In genomic region chr21:14559144-14559543, GRCh38 we compare ENCODE assay signal across 25 cellular contexts. TPM values are rescaled to one million over a fixed set of nuclear protein-coding genes. Genes with fewer than 3 reads are reported as not detected.
A peak's percentile ranks its signal among the peaks of the same experiment; 100 is the strongest.
DNase-seq lines count a peak whose midpoint lies in the region; ATAC-seq and TF ChIP-seq lines count a peak whose summit lies in the region.
"Had no signal": no experiment of that assay in that cellular context is flagged by ENCODE, and none has a peak within 500 bp of the region (broad histone marks: within the 10 kb centered on the region; RNA-seq: fewer than 3 reads in every experiment).

No MANE protein-coding gene starts in this region.

- H3K4ac ChIP-seq in mesenchymal stem cell (ENCODE audit: low read depth in 1 of 2, low read length in 2 of 2), result no peak overlapping the region

- H3K4me2 ChIP-seq in mesenchymal stem cell (ENCODE audit: low read length, poor library complexity, severe bottlenecking), result no peak overlapping the region
- H3K4me2 ChIP-seq: A549, SK-N-SH had no signal

- no peak overlapping the region for H3K4me3 ChIP-seq in mesenchymal stem cell (ENCODE audit: insufficient read depth in 1 of 2, low read depth in 1 of 2, low read length in 2 of 2)
- H3K4me3 ChIP-seq: A549; BLaER1 treated with 17β-estradiol and CSF1 and Interleukin-3, amounts not matched to agents 10 nM and 100 nM; esophagus muscularis mucosa; pancreas had no signal

- H3K27me3 ChIP-seq in mesenchymal stem cell (ENCODE audit: control insufficient read depth in 1 of 2, insufficient read depth in 1 of 2, low read length in 2 of 2), result no peaks in the 10 kb centered on the region
- H3K27me3 ChIP-seq: BLaER1 treated with 17β-estradiol and CSF1 and Interleukin-3, amounts not matched to agents 10 nM and 100 nM; esophagus muscularis mucosa; pancreas had no signal

- H3K36me3 Mint-ChIP-seq in activated CD4-positive, alpha-beta T cell treated with anti-CD3 and anti-CD28 coated beads, Interleukin-2, amount 10 ng/mL, durations not matched to agents 24 days and 14 days (ENCODE audit: low read depth), result peaks cover 11% of the 10 kb centered on the region
- H3K36me3 Mint-ChIP-seq in activated B cell treated with CpG ODN at 0.5 μM for 24 hours (ENCODE audit: low read depth), result peaks cover 2% of the 10 kb centered on the region

- peaks cover 57% of the 10 kb centered on the region for H3K4me1 Mint-ChIP-seq in activated CD4-positive, alpha-beta T cell treated with anti-CD3 and anti-CD28 coated beads, Interleukin-2, amount 10 ng/mL, durations not matched to agents 24 days and 14 days
- H3K4me1 Mint-ChIP-seq in activated B cell treated with CpG ODN at 0.5 μM for 24 hours, result peaks cover 63% of the 10 kb centered on the region

- no peak overlapping the region for H2AK5ac ChIP-seq in mesenchymal stem cell (ENCODE audit: low read length, severe bottlenecking)

- peaks cover 15% of the 10 kb centered on the region for H3K9me3 Mint-ChIP-seq in activated CD4-positive, alpha-beta T cell treated with anti-CD3 and anti-CD28 coated beads, Interleukin-2, amount 10 ng/mL, durations not matched to agents 24 days and 14 days
- H3K9me3 Mint-ChIP-seq in activated B cell treated with CpG ODN at 0.5 μM for 24 hours, result peaks cover 5% of the 10 kb centered on the region

- H2BK120ac ChIP-seq in mesenchymal stem cell (ENCODE audit: low read depth, low read length), result no peak overlapping the region

- H3K14ac ChIP-seq in mesenchymal stem cell (ENCODE audit: low read length in 2 of 2), result no peak overlapping the region

- CTCF ChIA-PET in activated B cell treated with CpG ODN at 0.5 μM for 24 hours (lab: Charles Lee), result interaction anchor here (1.1 to 1.2 kb wide), 2 partner anchors 9 to 13 kb away, joined by 3 read pairs; no protein-coding TSS in a partner anchor

- no peak overlapping the region for H2AFZ ChIP-seq in mesenchymal stem cell (ENCODE audit: low read depth, low read length)

- no peak overlapping the region for H2BK5ac ChIP-seq in mesenchymal stem cell (ENCODE audit: low read depth, low read length, poor library complexity, severe bottlenecking)

- H3K18ac ChIP-seq in mesenchymal stem cell (ENCODE audit: low read depth in 1 of 2, low read length in 2 of 2), result no peak overlapping the region

- intact Hi-C loops in activated CD4-positive, alpha-beta T cell treated with anti-CD3 and anti-CD28 coated beads, Interleukin-2, amount 10 ng/mL, durations not matched to agents 24 days and 14 days (cut with micrococcal nuclease), result no loop called here
- intact Hi-C loops in activated B cell treated with CpG ODN at 0.5 μM for 24 hours (cut with micrococcal nuclease), result loop anchor here (1.0 kb wide), 1 partner anchor 26 kb away; no protein-coding TSS in a partner anchor

- H2BK12ac ChIP-seq in mesenchymal stem cell (ENCODE audit: low read length in 2 of 2), result no peak overlapping the region

- TF ChIP-seq CTCF in activated B cell treated with CpG ODN at 0.5 μM for 24 hours (IDR thresholded peaks at IDR 0.05), result no peak

- H3K36me3 ChIP-seq in mesenchymal stem cell (ENCODE audit: control insufficient read depth in 1 of 2, insufficient read depth in 2 of 2, low read depth in 1 of 2, low read length in 2 of 2), result no peaks in the 10 kb centered on the region
- H3K36me3 ChIP-seq: BLaER1 treated with 17β-estradiol and CSF1 and Interleukin-3, amounts not matched to agents 10 nM and 100 nM; esophagus muscularis mucosa; pancreas had no signal

- DNase-seq in activated CD4-positive, alpha-beta T cell treated with anti-CD3 and anti-CD28 coated beads, Interleukin-2, amount 10 ng/mL, durations not matched to agents 24 days and 14 days, result no peak
- DNase-seq in activated CD4-positive, alpha-beta T cell treated with anti-CD3 and anti-CD28 coated beads, Interleukin-2, amount 50 U/mL, for 48 hours, result no peak
- DNase-seq in activated B cell treated with CpG ODN at 0.5 μM for 24 hours (no peak), hippocampal formation (lab: John Stamatoyannopoulos, UW) (no peak), DMS 273 treated with DMSO at 0.1 percent for 48 hours (lab: John Stamatoyannopoulos, UW) (no peak), mesenchymal stem cell (no peak)
- DNase-seq: activated T-cell treated with anti-CD3 and anti-CD28 coated beads, Interleukin-2, amount 50 U/mL, for 72 hours; Calu3; effector memory CD4-positive, alpha-beta T cell; naive thymus-derived CD8-positive, alpha-beta T cell; NCI-H2107; pancreas; right cardiac atrium; SK-N-SH; stimulated activated CD4-positive, alpha-beta T cell treated with anti-CD3 and anti-CD28 coated beads, Interleukin-12 subunit alpha, Interleukin-12 subunit beta, amount 100 ng/mL, for 4 hours; substantia nigra had no signal

- no peak overlapping the region for H3K9ac ChIP-seq in mesenchymal stem cell (ENCODE audit: low read length)
- H3K9ac ChIP-seq: BLaER1 treated with 17β-estradiol and CSF1 and Interleukin-3, amounts not matched to agents 10 nM and 100 nM; SK-N-SH had no signal

- H3K27ac ChIP-seq in mesenchymal stem cell (ENCODE audit: low read length, poor library complexity, severe bottlenecking), result no peak overlapping the region
- H3K27ac ChIP-seq: A549, esophagus muscularis mucosa, pancreas, RWPE1 had no signal

- H3K79me1 ChIP-seq in mesenchymal stem cell (replicated peaks; ENCODE audit: low read length, poor library complexity, severe bottlenecking), result no peaks in the 10 kb centered on the region

- ATAC-seq in HG02759 (IDR thresholded peaks at IDR 0.05; ENCODE audit: unreplicated experiment) (peak; percentile 52), activated B cell treated with CpG ODN at 0.5 μM for 24 hours (ENCODE audit: low read depth) (peak; percentile 82), GM18870 (IDR thresholded peaks at IDR 0.05; ENCODE audit: unreplicated experiment) (no peak)
- ATAC-seq: A549; activated T-cell treated with anti-CD3 and anti-CD28 coated beads, Interleukin-2, amount 50 U/mL, for 72 hours; HCT116; naive thymus-derived CD8-positive, alpha-beta T cell; pancreas; right cardiac atrium had no signal

- POLR2A ChIA-PET in activated B cell treated with CpG ODN at 0.5 μM for 24 hours (lab: Charles Lee), result interaction anchor here (0.8 to 3.3 kb wide), 5 partner anchors 12 to 128 kb away, joined by 3 to 14 read pairs (median 4); no protein-coding TSS in a partner anchor

- H3K27ac Mint-ChIP-seq in activated CD4-positive, alpha-beta T cell treated with anti-CD3 and anti-CD28 coated beads, Interleukin-2, amount 10 ng/mL, durations not matched to agents 24 days and 14 days, result peak overlapping the region; percentile 48
- H3K27ac Mint-ChIP-seq in activated B cell treated with CpG ODN at 0.5 μM for 24 hours, result peak overlapping the region; percentile 89
- H3K27ac Mint-ChIP-seq: activated naive CD8-positive, alpha-beta T cell; activated T-cell treated with anti-CD3 and anti-CD28 coated beads, Interleukin-2, amount 50 U/mL, for 72 hours; naive thymus-derived CD8-positive, alpha-beta T cell had no signal

- H3K27me3 Mint-ChIP-seq in activated CD4-positive, alpha-beta T cell treated with anti-CD3 and anti-CD28 coated beads, Interleukin-2, amount 10 ng/mL, durations not matched to agents 24 days and 14 days, result no peaks in the 10 kb centered on the region
- no peaks in the 10 kb centered on the region for H3K27me3 Mint-ChIP-seq in activated B cell treated with CpG ODN at 0.5 μM for 24 hours
- H3K27me3 Mint-ChIP-seq: activated naive CD8-positive, alpha-beta T cell; naive thymus-derived CD8-positive, alpha-beta T cell had no signal

- H4K91ac ChIP-seq in mesenchymal stem cell (ENCODE audit: low read length), result no peak overlapping the region

- no peak overlapping the region for H3K4me3 Mint-ChIP-seq in activated CD4-positive, alpha-beta T cell treated with anti-CD3 and anti-CD28 coated beads, Interleukin-2, amount 10 ng/mL, durations not matched to agents 24 days and 14 days
- H3K4me3 Mint-ChIP-seq in activated B cell treated with CpG ODN at 0.5 μM for 24 hours, result peak overlapping the region; percentile 15
- H3K4me3 Mint-ChIP-seq: activated naive CD8-positive, alpha-beta T cell; activated T-cell treated with anti-CD3 and anti-CD28 coated beads, Interleukin-2, amount 50 U/mL, for 72 hours; naive thymus-derived CD8-positive, alpha-beta T cell had no signal

- H3K9me3 ChIP-seq in mesenchymal stem cell (ENCODE audit: control insufficient read depth, low read length), result peaks cover 13% of the 10 kb centered on the region
- H3K9me3 ChIP-seq: pancreas, SK-N-SH had no signal

- no peak overlapping the region for H4K8ac ChIP-seq in mesenchymal stem cell (ENCODE audit: low read length)

- no peak overlapping the region for H3K23ac ChIP-seq in mesenchymal stem cell (ENCODE audit: low read length in 2 of 2)

- no peaks in the 10 kb centered on the region for H3K4me1 ChIP-seq in mesenchymal stem cell (ENCODE audit: control insufficient read depth, insufficient read depth, low read depth, low read length)
- H3K4me1 ChIP-seq: A549, esophagus muscularis mucosa, pancreas had no signal

- no peak overlapping the region for H2BK15ac ChIP-seq in mesenchymal stem cell (ENCODE audit: low read depth, poor library complexity, severe bottlenecking)

RNA-seq across cellular contexts. Expression of gene SAMSN1, which starts 13.0 kb away (rescaled TPM):
- total RNA-seq in activated CD4-positive, alpha-beta T cell treated with anti-CD3 and anti-CD28 coated beads, Interleukin-2, amount 10 ng/mL, durations not matched to agents 24 days and 14 days, result 86.4 and 92.7 TPM in 2 replicates
- 48.7 and 49.7 TPM in 2 replicates for total RNA-seq in activated B cell treated with CpG ODN at 0.5 μM for 24 hours
- 0.25 TPM for polyA plus RNA-seq in mesenchymal stem cell (2013, experiment 1 of 2)
- polyA plus RNA-seq in mesenchymal stem cell (2013, experiment 2 of 2), result 0.18 TPM
- total RNA-seq: NCI-H460 had no signal
- polyA plus RNA-seq: SK-N-SH had no signal
